8 cellular contexts compared by ENCODE assay signal in the genomic region with DNA sequence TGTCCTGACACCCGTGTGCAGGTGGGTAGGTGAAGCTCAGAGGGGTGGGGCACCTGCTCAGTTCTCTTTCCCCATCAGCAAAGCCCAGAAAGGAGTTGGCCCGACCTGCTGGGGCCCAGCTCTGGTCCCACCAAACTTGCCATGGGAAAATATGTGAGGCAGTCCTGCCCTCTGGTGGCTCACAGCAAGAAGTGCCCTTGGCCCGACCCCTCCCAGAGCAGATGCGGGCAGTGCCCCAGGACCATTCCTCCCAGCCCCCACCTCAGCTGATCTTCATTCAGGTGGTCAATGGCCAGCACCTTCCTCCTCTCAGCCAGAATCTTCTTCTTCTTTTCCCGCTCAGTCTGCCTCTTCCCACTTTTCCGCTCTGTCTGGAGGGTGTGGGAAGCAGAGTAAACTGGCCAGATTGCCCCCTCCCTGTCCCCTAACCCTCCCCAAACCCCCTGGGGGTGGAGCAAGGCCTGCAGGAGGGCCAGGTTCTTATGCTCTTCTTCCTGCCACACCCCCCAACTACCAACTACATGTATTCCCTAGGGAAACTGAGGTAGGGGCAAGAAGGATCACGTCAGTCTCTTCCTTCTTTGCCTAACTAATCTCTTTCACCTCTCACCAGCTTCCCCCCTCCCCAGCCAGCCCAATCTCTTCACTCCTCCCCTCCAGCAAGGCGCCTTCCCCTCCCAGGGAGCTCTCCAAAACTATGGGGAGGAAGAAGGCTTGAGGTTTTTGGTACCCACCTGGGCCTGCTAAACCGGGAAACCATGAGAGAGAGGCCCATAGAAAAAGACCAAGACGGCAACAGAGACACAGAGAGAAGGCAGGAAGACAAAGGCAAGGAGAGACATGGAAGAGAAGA. TPM values are rescaled to one million over a fixed set of nuclear protein-coding genes. Genes with fewer than 3 reads are reported as not detected.
DNase-seq lines count a peak whose midpoint lies in the region; ATAC-seq, FAIRE-seq and TF ChIP-seq lines count a peak whose summit lies in the region.

No MANE protein-coding gene starts in this region.

- H3K27ac Mint-ChIP-seq in effector memory CD8-positive, alpha-beta T cell: no peak overlapping the region

- no peaks in the 10 kb centered on the region for H3K4me1 ChIP-seq in body of pancreas

- 37 to 49% methylated on average over 9 to 10 of the region's 10 CpGs for WGBS in body of pancreas, 2 donors

- TF ChIP-seq POLR2A in GM12891 (IDR thresholded peaks at IDR 0.05; ENCODE audit: low read depth, low read length): no peak
- TF ChIP-seq POLR2A in body of pancreas (IDR thresholded peaks at IDR 0.05): no peak

- intact Hi-C loops in body of pancreas (cut with DNase I): loop anchor here (5.0 kb wide), 1 partner anchor 110 kb away; no protein-coding TSS in a partner anchor

- no peaks in the 10 kb centered on the region for H3K36me3 ChIP-seq in body of pancreas (replicated peaks in 1 of 2; ENCODE audit: insufficient read depth in 1 of 2, low read depth in 2 of 2)

- H3K27me3 Mint-ChIP-seq in effector memory CD8-positive, alpha-beta T cell: peaks cover 24 to 98% of the 10 kb centered on the region in 2 donors

- peak; percentile 64 for ATAC-seq in body of pancreas
- ATAC-seq in effector memory CD8-positive, alpha-beta T cell (replicated peaks): no peak

- no peak overlapping the region for H3K27ac ChIP-seq in body of pancreas

- no peak overlapping the region for H3K4me3 ChIP-seq in body of pancreas

- no peaks in the 10 kb centered on the region for H3K27me3 ChIP-seq in body of pancreas

- H3K36me3 Mint-ChIP-seq in effector memory CD8-positive, alpha-beta T cell (ENCODE audit: insufficient read depth): no peaks in the 10 kb centered on the region

- peak; percentile 56 to 80 (median 70) for TF ChIP-seq CTCF in body of pancreas (IDR thresholded peaks at IDR 0.05)

- H3K4me1 Mint-ChIP-seq in effector memory CD8-positive, alpha-beta T cell (ENCODE audit: low read depth in 2 of 2): peaks cover 0 to 2% of the 10 kb centered on the region in 2 donors

- no peak overlapping the region for H3K4me3 Mint-ChIP-seq in effector memory CD8-positive, alpha-beta T cell

- FAIRE-seq in GM12891 (lab: Jason Lieb, UNC): peak; percentile 58

- DNase-seq in AG20443 (ENCODE audit: low spot score): peak; percentile 92
- peak; percentile 89 for DNase-seq in GM12891 (ENCODE audit: insufficient read length, low spot score)
- peak; percentile 54 for DNase-seq in NCI-H345 (lab: John Stamatoyannopoulos, UW)
- DNase-seq in body of pancreas: peak; percentile 36 to 55 (median 44)
- peak; percentile 43 for DNase-seq in inferior parietal cortex (ENCODE audit: extremely low spot score)
- peak; percentile 46 for DNase-seq in superior temporal gyrus (ENCODE audit: extremely low spot score)
- no peak for DNase-seq in effector memory CD8-positive, alpha-beta T cell
- DNase-seq in central memory CD4-positive, alpha-beta T cell: no peak

- no peaks in the 10 kb centered on the region for H3K9me3 Mint-ChIP-seq in effector memory CD8-positive, alpha-beta T cell

- no peaks in the 10 kb centered on the region for H3K9me3 ChIP-seq in body of pancreas

TF ChIP-seq in GM12891, 5 proteins besides CTCF, POLR2A, EP300 and RAD21:
- TF ChIP-seq TAF1 (IDR thresholded peaks at IDR 0.05; ENCODE audit: low read depth, low read length) (no peak), POLR2AphosphoS5 (IDR thresholded peaks at IDR 0.05; ENCODE audit: low read depth, low read length) (no peak), PAX5 (IDR thresholded peaks at IDR 0.05; ENCODE audit: insufficient read depth, low read length, severe bottlenecking) (no peak), POU2F2 (IDR thresholded peaks at IDR 0.05; ENCODE audit: low read depth, low read length) (no peak), SPI1 (IDR thresholded peaks at IDR 0.05; ENCODE audit: low read depth, low read length) (no peak)
TF ChIP-seq in GM12891: peak in this region for 0.

RNA-seq across cellular contexts. Expression of gene TNNT2, which starts 15.6 kb away (rescaled TPM):
- polyA plus RNA-seq in GM12891 (2012; ENCODE audit: low read depth, missing spikeins): 0.18 TPM
- total RNA-seq in body of pancreas: 1 to 10 TPM in 1 of 2 donors, not detected in 1; 1.8 TPM

RNA-seq across cellular contexts. Expression of gene LAD1, which starts 37.2 kb away (rescaled TPM):
- polyA plus RNA-seq in GM12891 (2012; ENCODE audit: low read depth, missing spikeins): 0.30 TPM
- total RNA-seq in body of pancreas: 10 to 100 TPM; 46.1 to 54.7 TPM

RNA-seq across cellular contexts. Expression of gene TNNI1, which starts 59.7 kb away (rescaled TPM):
- 0.50 TPM for polyA plus RNA-seq in GM12891 (2012; ENCODE audit: low read depth, missing spikeins)
- not detected for total RNA-seq in body of pancreas

Comparison
In these comparisons a context has a peak if more than half of its experiments do, and no peak if none do; other contexts are left out.
1. DNase-seq: peak in AG20443 (single experiment), GM12891 (single experiment), NCI-H345 (single experiment), body of pancreas (4 of 4), inferior parietal cortex (single experiment) and superior temporal gyrus (single experiment); none in effector memory CD8-positive, alpha-beta T cell (0 of 3) and central memory CD4-positive, alpha-beta T cell (single experiment).